ENCODE assay signal across 8 cellular contexts in genomic region chr4:68498413-68499007, GRCh38. TPM values are rescaled to one million over a fixed set of nuclear protein-coding genes. Genes with fewer than 3 reads are reported as not detected.
DNase-seq lines count a peak whose midpoint lies in the region; ATAC-seq and TF ChIP-seq lines count a peak whose summit lies in the region.

No MANE protein-coding gene starts in this region.

- TF ChIP-seq CTCF in Calu3 (IDR thresholded peaks at IDR 0.05; ENCODE audit: unreplicated experiment), result no peak
- peak; percentile 94 for TF ChIP-seq CTCF in epithelial cell of proximal tubule (conservative IDR thresholded peaks at IDR 0.05; ENCODE audit: low read depth, low read length)
- peak; percentile 92 for TF ChIP-seq CTCF in neural cell (IDR thresholded peaks at IDR 0.05; ENCODE audit: poor library complexity, severe bottlenecking)
- TF ChIP-seq CTCF in tibial nerve (IDR thresholded peaks at IDR 0.05), result peak; percentile 53 to 80 (median 65)

- no peaks in the 10 kb centered on the region for H3K4me1 Mint-ChIP-seq in Calu3 (ENCODE audit: low read depth, unreplicated experiment)

- no peak for TF ChIP-seq EP300 in neural cell (conservative IDR thresholded peaks at IDR 0.05; ENCODE audit: poor library complexity, severe bottlenecking)
- no peak for TF ChIP-seq EP300 in tibial nerve (IDR thresholded peaks at IDR 0.05)

- H3K4me3 Mint-ChIP-seq in Calu3 (ENCODE audit: low read depth, unreplicated experiment), result no peak overlapping the region

- H3K4me3 ChIP-seq in epithelial cell of proximal tubule (ENCODE audit: low read depth, low read length) (no peak overlapping the region), neural cell (ENCODE audit: low read length) (no peak overlapping the region), tibial nerve (no peak overlapping the region)

- WGBS in tibial nerve, 2 donors, result 20% methylated on average over 5 of the region's 5 CpGs

- H3K27me3 ChIP-seq in neural cell (ENCODE audit: insufficient read depth, low read depth, low read length) (no peaks in the 10 kb centered on the region), tibial nerve (no peaks in the 10 kb centered on the region)

- H3K9me3 Mint-ChIP-seq in Calu3 (ENCODE audit: low read depth, unreplicated experiment), result no peaks in the 10 kb centered on the region

- no peaks in the 10 kb centered on the region for H3K27me3 Mint-ChIP-seq in Calu3 (ENCODE audit: unreplicated experiment)

- H3F3A ChIP-seq in neural cell (ENCODE audit: insufficient read depth, low read length, poor library complexity, severe bottlenecking), result no peaks in the 10 kb centered on the region

- no peak overlapping the region for H3K27ac Mint-ChIP-seq in Calu3 (ENCODE audit: unreplicated experiment)

- ATAC-seq in GM19328 (IDR thresholded peaks at IDR 0.05; ENCODE audit: unreplicated experiment) (peak; percentile 94), HG03354 (IDR thresholded peaks at IDR 0.05; ENCODE audit: poor library complexity, severe bottlenecking, unreplicated experiment) (peak; percentile 93)

- intact Hi-C loops in Calu3 (cut with micrococcal nuclease; ENCODE audit: unreplicated experiment), result loop anchor here (1.0 to 10.0 kb wide), 8 partner anchors 159 to 836 kb away; no protein-coding TSS in a partner anchor

- no peak overlapping the region for H3K9ac ChIP-seq in neural cell (ENCODE audit: low read length)

- no peaks in the 10 kb centered on the region for H4K20me1 ChIP-seq in neural cell (ENCODE audit: insufficient read depth)

- no peaks in the 10 kb centered on the region for H3K36me3 Mint-ChIP-seq in Calu3 (ENCODE audit: insufficient read depth, unreplicated experiment)

- H3K9me3 ChIP-seq in neural cell (ENCODE audit: low read length) (no peaks in the 10 kb centered on the region), tibial nerve (no peaks in the 10 kb centered on the region)

- H2AFZ ChIP-seq in neural cell (ENCODE audit: low read depth, low read length), result no peak overlapping the region

- DNase-seq in Calu3 (peak; percentile 65), NCI-H748 treated with DMSO at 0.1 percent for 48 hours (lab: John Stamatoyannopoulos, UW) (peak; percentile 32), epithelial cell of proximal tubule (ENCODE audit: low read depth) (peak; percentile 20), tibial nerve (ENCODE audit: low spot score in 2 of 2) (peak in 1 of 2 donors; percentile 50)
- DNase-seq in activated CD8-positive, alpha-beta memory T cell treated with anti-CD3 and anti-CD28 coated beads for 48 hours (ENCODE audit: low read depth in 2 of 3, low spot score in 2 of 3), result peak in 2 of 3 experiments; percentile 6

- peak; percentile 97 for TF ChIP-seq RAD21 in neural cell (conservative IDR thresholded peaks at IDR 0.05)

- H3K4me1 ChIP-seq in tibial nerve, result no peaks in the 10 kb centered on the region

- H3K4me2 ChIP-seq in neural cell (ENCODE audit: low read length), result no peak overlapping the region

- H3K9me2 ChIP-seq in neural cell (ENCODE audit: insufficient read depth, low read length), result no peaks in the 10 kb centered on the region

- H3K27ac ChIP-seq in neural cell (ENCODE audit: low read length), result no peak overlapping the region
- H3K27ac ChIP-seq in tibial nerve, result no peak overlapping the region

- CTCF ChIA-PET in Calu3 (lab: Charles Lee), result interaction anchor here (0.6 to 0.8 kb wide), 2 partner anchors 366 to 672 kb away, joined by 3 read pairs; no protein-coding TSS in a partner anchor

- H3K79me2 ChIP-seq in neural cell (replicated peaks; ENCODE audit: insufficient read depth, low read length), result no peaks in the 10 kb centered on the region

- no TSS peak for BruUV-seq in Calu3 (replicated peaks; lab: Mats Ljungman, UMichigan)

- no peak for TF ChIP-seq POLR2A in tibial nerve (IDR thresholded peaks at IDR 0.05)

- H3K36me3 ChIP-seq in neural cell (ENCODE audit: insufficient read depth, low read length) (no peaks in the 10 kb centered on the region), tibial nerve (no peaks in the 10 kb centered on the region)

TF ChIP-seq in neural cell, 6 proteins besides CTCF, POLR2A, EP300 and RAD21:
- TF ChIP-seq SMC3 (conservative IDR thresholded peaks at IDR 0.05; ENCODE audit: poor library complexity) (peak; percentile 95), POLR2AphosphoS5 (IDR thresholded peaks at IDR 0.05) (no peak), TAF1 (IDR thresholded peaks at IDR 0.05; ENCODE audit: low read depth) (no peak), MXI1 (conservative IDR thresholded peaks at IDR 0.05; ENCODE audit: poor library complexity, severe bottlenecking) (no peak)

RNA-seq across cellular contexts. Expression of gene TMPRSS11E, which starts 51.2 kb away (rescaled TPM):
- total RNA-seq in Calu3 (2022), result not detected in 2 replicates
- total RNA-seq in epithelial cell of proximal tubule, result 0.17 and 1.1 TPM in 2 replicates
- polyA plus RNA-seq in neural cell, result not detected in 2 replicates
- polyA minus RNA-seq in neural cell, result not detected in 2 replicates
- total RNA-seq in tibial nerve, result not detected
